ENCODE assay signal across 8 cellular contexts in genomic region chrX:70432936-70433847, GRCh38. TPM values are rescaled to one million over a fixed set of nuclear protein-coding genes. Genes with fewer than 3 reads are reported as not detected.
DNase-seq lines count a peak whose midpoint lies in the region; ATAC-seq and TF ChIP-seq lines count a peak whose summit lies in the region.

No MANE protein-coding gene starts in this region.

- no peaks in the 10 kb centered on the region for H3K36me3 Mint-ChIP-seq in IgD-negative memory B cell
- no peaks in the 10 kb centered on the region for H3K36me3 Mint-ChIP-seq in naive B cell

- DNase-seq in breast epithelium (ENCODE audit: low spot score in 2 of 2) (no peak), naive B cell (no peak), NCI-H1436 (lab: John Stamatoyannopoulos, UW) (no peak), T1000 (lab: John Stamatoyannopoulos, UW) (no peak), anterior cingulate cortex (lab: John Stamatoyannopoulos, UW) (no peak)

- H3K4me1 ChIP-seq in breast epithelium, result no peaks in the 10 kb centered on the region

- no peak for TF ChIP-seq POLR2A in breast epithelium (IDR thresholded peaks at IDR 0.05)

- intact Hi-C loops in breast epithelium (cut with DNase I; ENCODE audit: low total_unique reads), result no loop called here

- H3K27me3 ChIP-seq in breast epithelium, result peaks cover 0 to 60% of the 10 kb centered on the region in 2 donors

- H3K4me1 Mint-ChIP-seq in IgD-negative memory B cell, result peaks cover 3 to 6% (median 4%) of the 10 kb centered on the region in 3 donors
- H3K4me1 Mint-ChIP-seq in naive B cell, result peaks cover 15 to 18% (median 17%) of the 10 kb centered on the region in 3 donors

- H3K4me3 Mint-ChIP-seq in IgD-negative memory B cell, result peak overlapping the region; percentile 91 to 98 (median 97)
- H3K4me3 Mint-ChIP-seq in naive B cell, result peak overlapping the region; percentile 83 to 98 (median 94)

- TF ChIP-seq CTCF in C4-2B (conservative IDR thresholded peaks at IDR 0.05), result no peak
- TF ChIP-seq CTCF in breast epithelium (IDR thresholded peaks at IDR 0.05), result no peak

- H3K9me3 ChIP-seq in breast epithelium, result no peaks in the 10 kb centered on the region

- H3K27me3 Mint-ChIP-seq in IgD-negative memory B cell (peaks cover 2% of the 10 kb centered on the region), naive B cell (peaks cover 0 to 20% (median 8%) of the 10 kb centered on the region in 3 donors)

- H3K27ac Mint-ChIP-seq in IgD-negative memory B cell (peak overlapping the region; percentile 15 to 93 (median 88)), naive B cell (peak overlapping the region in 5 of 6 donors; percentile 41 to 95 (median 60))

- peak in 1 of 2 donors; percentile 2 for ATAC-seq in naive B cell (ENCODE audit: low read depth in 2 of 2)
- ATAC-seq in HG02870 (IDR thresholded peaks at IDR 0.05; ENCODE audit: unreplicated experiment), result no peak

- peak overlapping the region; percentile 69 for H3K27ac ChIP-seq in C4-2B
- H3K27ac ChIP-seq in breast epithelium, result peak overlapping the region; percentile 78 to 83

- H3K4me3 ChIP-seq in breast epithelium, result peak overlapping the region; percentile 51 to 70 (median 60)

- no peaks in the 10 kb centered on the region for H3K9me3 Mint-ChIP-seq in IgD-negative memory B cell
- H3K9me3 Mint-ChIP-seq in naive B cell, result peaks cover 0 to 2% (median 0%) of the 10 kb centered on the region in 7 donors

- H3K36me3 ChIP-seq in breast epithelium, result no peaks in the 10 kb centered on the region

RNA-seq across cellular contexts. Expression of gene GDPD2, which starts 10.1 kb away (rescaled TPM):
- polyA plus RNA-seq in IgD-negative memory B cell (not detected), naive B cell (ENCODE audit: low read depth in 6 of 6) (not detected)
- under 1 TPM in 1 of 3 donors, not detected in 2; 0.15 TPM for total RNA-seq in breast epithelium

RNA-seq across cellular contexts. Expression of gene DLG3, which starts 11.4 kb away (rescaled TPM):
- 1.2 TPM for polyA plus RNA-seq in IgD-negative memory B cell
- total RNA-seq in breast epithelium, result 10 to 100 TPM in 2 of 3 donors, 1 to 10 TPM in 1; 3.7 to 30.3 (median 21.0) TPM
- 1 to 10 TPM; 2.1 to 5.0 (median 3.2) TPM for polyA plus RNA-seq in naive B cell (ENCODE audit: low read depth in 6 of 6)
